1 cellular context compared by ENCODE assay signal in genomic region chr12:91609283-91609682, GRCh38.
TF ChIP-seq lines count a peak whose summit lies in the region.

No MANE protein-coding gene starts in this region.

TF ChIP-seq in H1, 55 proteins besides CTCF, POLR2A, EP300 and RAD21 (continued from another document):
- TF ChIP-seq CHD7 (IDR thresholded peaks at IDR 0.05; ENCODE audit: insufficient replicate concordance, low read length) (no peak), ATF3 (IDR thresholded peaks at IDR 0.05; ENCODE audit: insufficient read depth, low read depth, low read length) (no peak), CEBPB (IDR thresholded peaks at IDR 0.05; ENCODE audit: low read depth, low read length) (no peak), TAF1 (IDR thresholded peaks at IDR 0.05; ENCODE audit: low read depth, low read length) (no peak), USF2 (IDR thresholded peaks at IDR 0.05; ENCODE audit: low read length) (no peak), TAF7 (optimal IDR thresholded peaks at IDR 0.05; ENCODE audit: borderline replicate concordance, low read depth, low read length) (no peak), GABPA (IDR thresholded peaks at IDR 0.05; ENCODE audit: borderline replicate concordance, insufficient read depth, low read length) (no peak), FOSL1 (IDR thresholded peaks at IDR 0.05; ENCODE audit: insufficient read depth, low read depth, low read length) (no peak), SP1 (IDR thresholded peaks at IDR 0.05; ENCODE audit: low read depth, low read length) (no peak), YY1 (IDR thresholded peaks at IDR 0.05; ENCODE audit: low read depth, low read length) (no peak), POU5F1 (IDR thresholded peaks at IDR 0.05; ENCODE audit: low read depth, low read length) (no peak), HDAC6 (IDR thresholded peaks at IDR 0.05; ENCODE audit: low read depth, low read length) (no peak), SP2 (IDR thresholded peaks at IDR 0.05; ENCODE audit: low read length) (no peak), SIRT6 (IDR thresholded peaks at IDR 0.05; ENCODE audit: low read length) (no peak), ZNF274 (IDR thresholded peaks at IDR 0.05; ENCODE audit: borderline replicate concordance, extremely low read depth, low read length) (no peak)
